22 cellular contexts compared by ENCODE assay signal in genomic region chr21:44718571-44718970, GRCh38. TPM values are rescaled to one million over a fixed set of nuclear protein-coding genes. Genes with fewer than 3 reads are reported as not detected.
"Had no signal": no experiment of that assay in that cellular context is flagged by ENCODE, and none has a peak within 500 bp of the region (broad histone marks: within the 10 kb centered on the region; RNA-seq: fewer than 3 reads in every experiment).

No MANE protein-coding gene starts in this region.

- H3K4me3 ChIP-seq: body of pancreas, mucosa of descending colon, stomach, thoracic aorta had no signal

- H3K9me3 ChIP-seq: body of pancreas, mucosa of descending colon, stomach, thoracic aorta had no signal

- H3K4me3 Mint-ChIP-seq: activated CD8-positive, alpha-beta T cell treated with anti-CD3 and anti-CD28 coated beads for 36 hours; naive thymus-derived CD8-positive, alpha-beta T cell had no signal

- H3K9me3 Mint-ChIP-seq: activated naive CD4-positive, alpha-beta T cell treated with anti-CD3 and anti-CD28 coated beads, Interleukin-2, amount 50 U/mL, for 72 hours had no signal

- ATAC-seq: activated CD8-positive, alpha-beta T cell treated with anti-CD3 and anti-CD28 coated beads for 36 hours; activated naive CD4-positive, alpha-beta T cell treated with anti-CD3 and anti-CD28 coated beads, Interleukin-2, amount 50 U/mL, for 72 hours; body of pancreas; esophagus mucosa; left cardiac atrium; mucosa of descending colon; naive thymus-derived CD8-positive, alpha-beta T cell had no signal

- H3K36me3 ChIP-seq: stomach, thoracic aorta had no signal

- H3K4me1 ChIP-seq: body of pancreas had no signal

- H3K27ac Mint-ChIP-seq: activated CD8-positive, alpha-beta T cell treated with anti-CD3 and anti-CD28 coated beads for 36 hours; activated naive CD4-positive, alpha-beta T cell treated with anti-CD3 and anti-CD28 coated beads, Interleukin-2, amount 50 U/mL, for 72 hours had no signal

- H3K27ac ChIP-seq: body of pancreas, stomach, thoracic aorta had no signal

- DNase-seq: activated CD4-positive, alpha-beta T cell treated with anti-CD3 and anti-CD28 coated beads for 1 hour; activated CD8-positive, alpha-beta memory T cell treated with anti-CD3 and anti-CD28 coated beads, Interleukin-2, amount 50 U/mL, for 48 hours; activated CD8-positive, alpha-beta T cell treated with anti-CD3 and anti-CD28 coated beads for 36 hours; amniotic stem cell; body of pancreas; cerebellar nuclear complex; hippocampal formation; left cardiac atrium; mucosa of descending colon; naive thymus-derived CD8-positive, alpha-beta T cell; stimulated activated CD4-positive, alpha-beta T cell treated with anti-CD3 and anti-CD28 coated beads, Interleukin-15, amount 100 ng/mL, for 24 hours; stimulated activated CD4-positive, alpha-beta T cell treated with anti-CD3 and anti-CD28 coated beads, Interleukin-4, amount 100 ng/mL, for 4 hours; stomach had no signal

RNA-seq across cellular contexts. Expression of gene TSPEAR, which starts 7.2 kb away (rescaled TPM):
- total RNA-seq: activated CD8-positive, alpha-beta T cell treated with anti-CD3 and anti-CD28 coated beads for 36 hours; activated naive CD4-positive, alpha-beta T cell treated with anti-CD3 and anti-CD28 coated beads, Interleukin-2, amount 50 U/mL, for 72 hours; naive thymus-derived CD8-positive, alpha-beta T cell; skeletal muscle tissue; T-helper 2 cell treated with Interferon-gamma antibody and Interleukin-4, amounts not matched to agents 100 ng/mL and 5 ng/mL, for 36 hours; thoracic aorta had no signal

RNA-seq across cellular contexts. Expression of gene KRTAP10-12, which starts 21.6 kb away (rescaled TPM):
- total RNA-seq: activated CD8-positive, alpha-beta T cell treated with anti-CD3 and anti-CD28 coated beads for 36 hours; activated naive CD4-positive, alpha-beta T cell treated with anti-CD3 and anti-CD28 coated beads, Interleukin-2, amount 50 U/mL, for 72 hours; body of pancreas; dermis microvascular lymphatic vessel endothelial cell; esophagus mucosa; glomerular endothelial cell; left cardiac atrium; lung microvascular endothelial cell; mucosa of descending colon; naive thymus-derived CD8-positive, alpha-beta T cell; omental fat pad; skeletal muscle tissue; stomach; T-helper 2 cell treated with Interferon-gamma antibody and Interleukin-4, amounts not matched to agents 100 ng/mL and 5 ng/mL, for 36 hours; thoracic aorta had no signal

RNA-seq across cellular contexts. Expression of gene KRTAP12-1, which starts 36.6 kb away (rescaled TPM):
- total RNA-seq: activated CD8-positive, alpha-beta T cell treated with anti-CD3 and anti-CD28 coated beads for 36 hours; activated naive CD4-positive, alpha-beta T cell treated with anti-CD3 and anti-CD28 coated beads, Interleukin-2, amount 50 U/mL, for 72 hours; body of pancreas; dermis microvascular lymphatic vessel endothelial cell; esophagus mucosa; glomerular endothelial cell; left cardiac atrium; lung microvascular endothelial cell; mucosa of descending colon; naive thymus-derived CD8-positive, alpha-beta T cell; omental fat pad; skeletal muscle tissue; T-helper 2 cell treated with Interferon-gamma antibody and Interleukin-4, amounts not matched to agents 100 ng/mL and 5 ng/mL, for 36 hours; thoracic aorta had no signal

RNA-seq across cellular contexts. Expression of gene KRTAP12-2, which starts 51.8 kb away (rescaled TPM):
- total RNA-seq: activated CD8-positive, alpha-beta T cell treated with anti-CD3 and anti-CD28 coated beads for 36 hours; activated naive CD4-positive, alpha-beta T cell treated with anti-CD3 and anti-CD28 coated beads, Interleukin-2, amount 50 U/mL, for 72 hours; body of pancreas; dermis microvascular lymphatic vessel endothelial cell; esophagus mucosa; glomerular endothelial cell; left cardiac atrium; lung microvascular endothelial cell; mucosa of descending colon; naive thymus-derived CD8-positive, alpha-beta T cell; omental fat pad; skeletal muscle tissue; stomach; T-helper 2 cell treated with Interferon-gamma antibody and Interleukin-4, amounts not matched to agents 100 ng/mL and 5 ng/mL, for 36 hours; thoracic aorta had no signal
